Comparison of ENCODE assay signal across 16 cellular contexts in the genomic region with DNA sequence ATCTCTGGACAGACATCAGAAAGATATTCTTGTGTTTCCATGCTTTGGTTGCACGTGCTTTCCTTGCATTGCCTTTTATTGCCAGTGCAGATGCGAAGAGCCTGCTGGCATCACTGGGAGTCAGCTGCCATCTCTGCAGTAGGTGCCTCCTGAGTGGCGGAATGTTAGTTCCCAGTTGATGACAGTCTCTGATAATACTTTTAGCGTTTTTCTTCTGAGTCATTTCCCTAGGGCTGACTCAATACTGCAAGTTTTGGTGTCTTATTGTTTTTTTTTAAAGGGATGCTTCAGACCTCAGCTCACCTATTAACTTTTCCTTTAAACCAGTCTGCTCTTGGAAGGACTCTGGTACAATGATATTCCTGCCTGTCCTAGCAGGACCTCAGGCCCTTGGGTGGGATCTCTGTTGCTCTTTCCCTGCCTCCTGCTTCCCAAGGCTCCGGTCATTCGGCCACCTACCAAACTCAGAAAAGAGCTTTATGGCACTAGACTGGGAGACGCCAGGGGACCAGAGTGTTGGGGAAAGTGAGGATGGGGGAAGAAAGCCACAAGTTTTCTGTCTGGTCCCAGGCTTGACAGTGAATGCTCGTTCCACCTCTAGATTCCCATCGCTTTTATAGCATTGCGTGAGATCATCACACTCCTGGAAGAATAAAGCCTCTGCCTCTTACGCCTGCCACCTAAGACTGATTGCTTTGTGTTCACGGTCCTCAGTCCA.
DNase-seq lines count a peak whose midpoint lies in the region; ATAC-seq and TF ChIP-seq lines count a peak whose summit lies in the region.
"Had no signal": no experiment of that assay in that cellular context is flagged by ENCODE, and none has a peak within 500 bp of the region (broad histone marks: within the 10 kb centered on the region; RNA-seq: fewer than 3 reads in every experiment).

No MANE protein-coding gene starts in this region.

- WGBS in right cardiac atrium: 74% methylated on average over 12 of the region's 12 CpGs

- H3K4me3 ChIP-seq in right cardiac atrium (ENCODE audit: low read length): no peak overlapping the region
- no peak overlapping the region for H3K4me3 ChIP-seq in SJSA1
- no peak overlapping the region for H3K4me3 ChIP-seq in Peyer's patch
- H3K4me3 ChIP-seq: BLaER1 treated with 17β-estradiol and CSF1 and Interleukin-3, amounts not matched to agents 10 nM and 100 nM; suprapubic skin had no signal

- DNase-seq in right cardiac atrium (no peak), Right ventricle myocardium inferior (ENCODE audit: missing footprints) (no peak), SJSA1 (ENCODE audit: low read depth in 1 of 2, low spot score in 2 of 2) (peak; percentile 63 to 81), fibroblast of peridontal ligament (ENCODE audit: extremely low read depth) (peak; percentile 23), NCI-H187 (lab: John Stamatoyannopoulos, UW) (no peak), GM19238 (ENCODE audit: insufficient read length, low spot score) (no peak), Peyer's patch (no peak)
- no peak for DNase-seq in activated T-cell treated with anti-CD3 and anti-CD28 coated beads, Interleukin-2, amount 50 U/mL, for 48 hours
- DNase-seq: activated CD4-positive, CD25-positive, alpha-beta regulatory T cell treated with anti-CD3 and anti-CD28 coated beads, Interleukin-2, amount 50 U/mL, for 72 hours; effector memory CD8-positive, alpha-beta T cell; left colon; NCI-H2029; occipital lobe had no signal

- H3K4me1 ChIP-seq in right cardiac atrium (ENCODE audit: control insufficient read depth, insufficient read depth, low read length) (no peaks in the 10 kb centered on the region), SJSA1 (replicated peaks) (peaks cover 23% of the 10 kb centered on the region), Peyer's patch (no peaks in the 10 kb centered on the region)
- H3K4me1 ChIP-seq: suprapubic skin had no signal

- TF ChIP-seq POLR2A in Peyer's patch (IDR thresholded peaks at IDR 0.05): no peak

- H3K27ac ChIP-seq in right cardiac atrium (ENCODE audit: low read length) (no peak overlapping the region), SJSA1 (peak overlapping the region; percentile 85), Peyer's patch (no peak overlapping the region)
- H3K27ac ChIP-seq: BLaER1 treated with 17β-estradiol and CSF1 and Interleukin-3, amounts not matched to agents 10 nM and 100 nM; HL-60; suprapubic skin had no signal

- H3K36me3 ChIP-seq in SJSA1 (no peaks in the 10 kb centered on the region), Peyer's patch (no peaks in the 10 kb centered on the region)
- H3K36me3 ChIP-seq: BLaER1 treated with 17β-estradiol and CSF1 and Interleukin-3, amounts not matched to agents 10 nM and 100 nM; suprapubic skin had no signal

- no peaks in the 10 kb centered on the region for H3K9me3 ChIP-seq in right cardiac atrium (ENCODE audit: control insufficient read depth, low read length)
- H3K9me3 ChIP-seq in SJSA1 (replicated peaks): no peaks in the 10 kb centered on the region
- no peaks in the 10 kb centered on the region for H3K9me3 ChIP-seq in Peyer's patch
- H3K9me3 ChIP-seq: BLaER1 treated with 17β-estradiol and CSF1 and Interleukin-3, amounts not matched to agents 10 nM and 100 nM; suprapubic skin had no signal

- intact Hi-C loops in right cardiac atrium (cut with DNase I) (no loop called here), Right ventricle myocardium inferior (cut with DNase I) (loop anchor here (2.0 to 5.0 kb wide), 3 partner anchors 97 to 327 kb away; no protein-coding TSS in a partner anchor)

- no peak for TF ChIP-seq CTCF in Peyer's patch (IDR thresholded peaks at IDR 0.05)

- H3K27me3 ChIP-seq in right cardiac atrium (ENCODE audit: control insufficient read depth, insufficient read depth): no peaks in the 10 kb centered on the region
- no peaks in the 10 kb centered on the region for H3K27me3 ChIP-seq in SJSA1 (replicated peaks)
- no peaks in the 10 kb centered on the region for H3K27me3 ChIP-seq in Peyer's patch
- H3K27me3 ChIP-seq: BLaER1 treated with 17β-estradiol and CSF1 and Interleukin-3, amounts not matched to agents 10 nM and 100 nM; suprapubic skin had no signal

- ATAC-seq in right cardiac atrium (peak; percentile 38 to 66), Right ventricle myocardium inferior (no peak)
- ATAC-seq: effector memory CD8-positive, alpha-beta T cell; left colon had no signal

Comparison
In these comparisons a context has a peak if more than half of its experiments do, and no peak if none do; other contexts are left out.
1. DNase-seq: peak in SJSA1 (2 of 2) and fibroblast of peridontal ligament (single experiment); none in right cardiac atrium (0 of 3), Right ventricle myocardium inferior (single experiment), NCI-H187 (0 of 2), GM19238 (single experiment), Peyer's patch (0 of 3) and activated T-cell treated with anti-CD3 and anti-CD28 coated beads, Interleukin-2, amount 50 U/mL, for 48 hours (0 of 2).